ENCODE assay signal across 8 cellular contexts in genomic region chr10:28302012-28302667, GRCh38. TPM values are rescaled to one million over a fixed set of nuclear protein-coding genes. Genes with fewer than 3 reads are reported as not detected.
DNase-seq lines count a peak whose midpoint lies in the region; ATAC-seq, FAIRE-seq and TF ChIP-seq lines count a peak whose summit lies in the region.

No MANE protein-coding gene starts in this region.

- no peak for TF ChIP-seq CTCF in A549 (IDR thresholded peaks at IDR 0.05)
- no peak for TF ChIP-seq CTCF in esophagus squamous epithelium (IDR thresholded peaks at IDR 0.05)
- no peak for TF ChIP-seq CTCF in neutrophil (IDR thresholded peaks at IDR 0.05)

- TF ChIP-seq POLR2A in A549 (IDR thresholded peaks at IDR 0.05; ENCODE audit: low read length) (no peak), esophagus squamous epithelium (IDR thresholded peaks at IDR 0.05) (no peak)

- no peaks in the 10 kb centered on the region for H3K9me3 ChIP-seq in A549
- no peaks in the 10 kb centered on the region for H3K9me3 ChIP-seq in SJCRH30 (replicated peaks)
- H3K9me3 ChIP-seq in esophagus squamous epithelium = no peaks in the 10 kb centered on the region
- H3K9me3 ChIP-seq in neutrophil = no peaks in the 10 kb centered on the region

- H3K36me3 ChIP-seq in SJCRH30 (no peaks in the 10 kb centered on the region), esophagus squamous epithelium (no peaks in the 10 kb centered on the region), neutrophil (no peaks in the 10 kb centered on the region)

- H3K27ac ChIP-seq in A549 (peak overlapping the region in 1 of 2 experiments; percentile 74; a peak in 4 of 6 replicates), SJCRH30 (no peak overlapping the region), esophagus squamous epithelium (peak overlapping the region; percentile 88 to 99 (median 94)), neutrophil (peak overlapping the region; percentile 87)

- TF ChIP-seq RAD21 in A549 (conservative IDR thresholded peaks at IDR 0.05 in 1 of 2, IDR thresholded peaks at IDR 0.05 in 1 of 2) = no peak

- H3K4me3 ChIP-seq in A549 (peak overlapping the region; percentile 72), SJCRH30 (peak overlapping the region; percentile 94), esophagus squamous epithelium (peak overlapping the region; percentile 63 to 98 (median 88)), neutrophil (ENCODE audit: low read depth in 1 of 2, low read length in 1 of 2) (peak overlapping the region; percentile 76 to 95)

- DNase-seq in A549 (ENCODE audit: low read depth in 1 of 2, low spot score in 1 of 2) = peak in 1 of 2 experiments; percentile 6
- peak in 1 of 2 experiments; percentile 71 for DNase-seq in SJCRH30
- DNase-seq in esophagus squamous epithelium (lab: John Stamatoyannopoulos, UW) = no peak
- no peak for DNase-seq in HEK293T (ENCODE audit: extremely low spot score)

- H3K4me1 ChIP-seq in A549 (no peaks in the 10 kb centered on the region), SJCRH30 (peaks cover 3% of the 10 kb centered on the region; the same call in 1 of the 2 replicates), esophagus squamous epithelium (peaks cover 0 to 43% (median 4%) of the 10 kb centered on the region in 3 donors), neutrophil (ENCODE audit: control insufficient read depth in 1 of 2, insufficient read depth in 1 of 2, low read depth in 1 of 2, low read length in 1 of 2) (peaks cover 60 to 61% of the 10 kb centered on the region in 2 experiments)

- ATAC-seq in A549 (peak in 1 of 2 experiments; percentile 6; a peak in 2 of 6 replicates), GM21786 (IDR thresholded peaks at IDR 0.05; ENCODE audit: unreplicated experiment) (peak; percentile 1), HG02763 (IDR thresholded peaks at IDR 0.05; ENCODE audit: unreplicated experiment) (no peak), GM18861 (IDR thresholded peaks at IDR 0.05; ENCODE audit: unreplicated experiment) (no peak)

- H3K4me2 ChIP-seq in A549 = peak overlapping the region; percentile 87

- no peak for TF ChIP-seq EP300 in A549 (IDR thresholded peaks at IDR 0.05)

- POLR2A ChIA-PET in A549 (lab: Yijun Ruan, JAX) = no interaction called here
- POLR2A ChIA-PET in HEK293T (lab: Yijun Ruan, JAX) = interaction anchor here (1.1 to 1.3 kb wide), 3 partner anchors 50 to 79 kb away, joined by 3 read pairs; no protein-coding TSS in a partner anchor

- WGBS in A549 (ENCODE audit: missing lambda C conversion rate) = 2% methylated on average over 16 of the region's 30 CpGs
- WGBS in esophagus squamous epithelium, 2 donors = 2 to 3% methylated on average over 14 to 20 of the region's 30 CpGs

- H3K27me3 ChIP-seq in SJCRH30 (peaks cover 2% of the 10 kb centered on the region; the same call in 1 of the 2 replicates), esophagus squamous epithelium (peaks cover 0 to 16% (median 0%) of the 10 kb centered on the region in 4 donors), neutrophil (no peaks in the 10 kb centered on the region)

- intact Hi-C loops in esophagus squamous epithelium (cut with DNase I) = loop anchor here (10.0 kb wide), 2 partner anchors 47 to 83 kb away; no protein-coding TSS in a partner anchor

- FAIRE-seq in A549 (lab: Jason Lieb, UNC) = no peak

- CTCF ChIA-PET in A549 (lab: Yijun Ruan, JAX) = interaction anchor here (0.6 to 3.9 kb wide), 7 partner anchors 11 to 100 kb away, joined by 3 to 18 read pairs (median 3); no protein-coding TSS in a partner anchor
- CTCF ChIA-PET in HEK293T (lab: Yijun Ruan, JAX) = interaction anchor here (1.0 kb wide), 1 partner anchor 80 kb away, joined by 3 read pairs; no protein-coding TSS in a partner anchor

TF ChIP-seq in A549, 52 proteins besides CTCF, POLR2A, EP300 and RAD21:
- TF ChIP-seq HOXA7 (CRISPR knock-in tag; IDR thresholded peaks at IDR 0.05) (no peak), EHF (CRISPR knock-in tag; IDR thresholded peaks at IDR 0.05) (no peak), TFCP2L1 (CRISPR knock-in tag; IDR thresholded peaks at IDR 0.05) (no peak), HES2 (IDR thresholded peaks at IDR 0.05) (no peak), HOXB5 (CRISPR knock-in tag; IDR thresholded peaks at IDR 0.05) (no peak), TP53 (CRISPR knock-in tag; IDR thresholded peaks at IDR 0.05) (no peak), FOSL2 (IDR thresholded peaks at IDR 0.05) (no peak), FOSL2 (CRISPR knock-in tag; IDR thresholded peaks at IDR 0.05) (no peak), JUNB (IDR thresholded peaks at IDR 0.05) (no peak), ZC3H11A (IDR thresholded peaks at IDR 0.05) (no peak)
- TF ChIP-seq, protein P1, sequence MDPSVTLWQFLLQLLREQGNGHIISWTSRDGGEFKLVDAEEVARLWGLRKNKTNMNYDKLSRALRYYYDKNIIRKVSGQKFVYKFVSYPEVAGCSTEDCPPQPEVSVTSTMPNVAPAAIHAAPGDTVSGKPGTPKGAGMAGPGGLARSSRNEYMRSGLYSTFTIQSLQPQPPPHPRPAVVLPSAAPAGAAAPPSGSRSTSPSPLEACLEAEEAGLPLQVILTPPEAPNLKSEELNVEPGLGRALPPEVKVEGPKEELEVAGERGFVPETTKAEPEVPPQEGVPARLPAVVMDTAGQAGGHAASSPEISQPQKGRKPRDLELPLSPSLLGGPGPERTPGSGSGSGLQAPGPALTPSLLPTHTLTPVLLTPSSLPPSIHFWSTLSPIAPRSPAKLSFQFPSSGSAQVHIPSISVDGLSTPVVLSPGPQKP (IDR thresholded peaks at IDR 0.05; ENCODE audit: low read depth, low read length) = no peak

TF ChIP-seq in HEK293T, 16 proteins besides CTCF, POLR2A, EP300 and RAD21:
- TF ChIP-seq L3MBTL2 (conservative IDR thresholded peaks at IDR 0.05) (no peak), ARNT (IDR thresholded peaks at IDR 0.05) (no peak), FOXM1 (IDR thresholded peaks at IDR 0.05; ENCODE audit: borderline replicate concordance) (no peak), ZNF384 (IDR thresholded peaks at IDR 0.05) (no peak), FOXA1 (IDR thresholded peaks at IDR 0.05) (no peak), TARDBP (IDR thresholded peaks at IDR 0.05) (no peak), LEF1 (IDR thresholded peaks at IDR 0.05; ENCODE audit: borderline replicate concordance) (no peak), SUZ12 (IDR thresholded peaks at IDR 0.05) (no peak)
- TF ChIP-seq, protein P2, sequence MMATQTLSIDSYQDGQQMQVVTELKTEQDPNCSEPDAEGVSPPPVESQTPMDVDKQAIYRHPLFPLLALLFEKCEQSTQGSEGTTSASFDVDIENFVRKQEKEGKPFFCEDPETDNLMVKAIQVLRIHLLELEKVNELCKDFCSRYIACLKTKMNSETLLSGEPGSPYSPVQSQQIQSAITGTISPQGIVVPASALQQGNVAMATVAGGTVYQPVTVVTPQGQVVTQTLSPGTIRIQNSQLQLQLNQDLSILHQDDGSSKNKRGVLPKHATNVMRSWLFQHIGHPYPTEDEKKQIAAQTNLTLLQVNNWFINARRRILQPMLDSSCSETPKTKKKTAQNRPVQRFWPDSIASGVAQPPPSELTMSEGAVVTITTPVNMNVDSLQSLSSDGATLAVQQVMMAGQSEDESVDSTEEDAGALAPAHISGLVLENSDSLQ (IDR thresholded peaks at IDR 0.05) = no peak

RNA-seq across cellular contexts. Expression of gene MPP7, which starts 0.7 kb away (rescaled TPM):
- polyA plus RNA-seq in A549 (2011; rRNA removed) (0.21 and 0.23 TPM in 2 replicates), A549 (2017; fragmentation: RNase III; extraction: RNeasy Plus Mini Kit Qiagen cat#74134 plus additional on column Dnase treatment) (0.05 to 0.09 TPM (median 0.06 TPM) in 3 replicates)
- 0.07 and 0.08 TPM in 2 replicates for polyA plus RNA-seq in A549 (2012; cell fraction: cytosol; rRNA removed)
- not detected in 2 replicates for polyA plus RNA-seq in A549 (2012; cell fraction: nucleus; rRNA removed)
- polyA minus RNA-seq in A549 (2011; rRNA and poly(A)+ RNA removed) = 0.24 and 0.70 TPM in 2 replicates
- total RNA-seq in SJCRH30 (2014; rRNA removed; shearing (Covaris generic)) = 5.2 and 5.9 TPM in 2 replicates
- 10 to 100 TPM; 34.3 to 43.3 (median 37.0) TPM for total RNA-seq in esophagus squamous epithelium
